1 cellular context compared by ENCODE assay signal in the genomic region with DNA sequence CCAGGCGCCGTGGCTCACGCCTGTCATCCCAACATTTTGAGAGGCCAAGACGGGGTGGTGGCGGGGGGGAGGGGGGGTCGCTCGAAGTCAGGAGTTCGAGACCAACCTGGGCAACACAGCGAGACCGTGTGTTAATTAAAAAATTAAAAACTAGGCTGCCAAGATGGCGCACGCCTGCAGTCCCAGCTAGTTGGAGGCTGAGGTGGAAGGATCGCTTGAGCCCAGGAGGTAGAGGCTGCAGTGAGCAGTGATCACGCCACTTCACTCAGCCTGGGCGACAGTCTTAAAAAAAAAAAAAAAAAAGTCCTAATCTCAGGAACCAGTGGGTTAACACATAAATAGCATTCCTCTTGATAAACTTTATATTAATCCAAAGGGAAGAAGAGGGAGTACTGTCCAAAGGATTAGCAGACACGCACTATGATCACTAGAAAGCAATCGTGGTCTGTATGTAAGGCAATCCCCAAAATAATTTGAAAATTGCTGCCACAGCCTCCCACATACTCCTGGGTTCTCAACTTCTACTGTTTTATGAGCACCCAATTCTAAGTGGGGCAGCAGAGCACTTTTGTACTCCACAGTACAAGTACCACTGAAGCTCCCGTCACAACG.
TF ChIP-seq lines count a peak whose summit lies in the region.

No MANE protein-coding gene starts in this region.

TF ChIP-seq in endothelial cell of umbilical vein, 7 proteins besides CTCF, POLR2A, EP300 and RAD21:
- TF ChIP-seq, protein P1, sequence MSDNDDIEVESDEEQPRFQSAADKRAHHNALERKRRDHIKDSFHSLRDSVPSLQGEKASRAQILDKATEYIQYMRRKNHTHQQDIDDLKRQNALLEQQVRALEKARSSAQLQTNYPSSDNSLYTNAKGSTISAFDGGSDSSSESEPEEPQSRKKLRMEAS (IDR thresholded peaks at IDR 0.05; ENCODE audit: insufficient read depth, insufficient read length): no peak
